Comparison of ENCODE assay signal across 8 cellular contexts in genomic region chr4:82360298-82361177, GRCh38. TPM values are rescaled to one million over a fixed set of nuclear protein-coding genes. Genes with fewer than 3 reads are reported as not detected.
DNase-seq lines count a peak whose midpoint lies in the region; ATAC-seq, FAIRE-seq and TF ChIP-seq lines count a peak whose summit lies in the region.

No MANE protein-coding gene starts in this region.

- ATAC-seq in HG02798 (IDR thresholded peaks at IDR 0.05; ENCODE audit: poor library complexity, unreplicated experiment) = peak; percentile 31
- peak; percentile 68 for ATAC-seq in foreskin keratinocyte
- no peak for ATAC-seq in GM19324 (IDR thresholded peaks at IDR 0.05; ENCODE audit: low FRiP score, unreplicated experiment)
- ATAC-seq in GM21447 (IDR thresholded peaks at IDR 0.05; ENCODE audit: unreplicated experiment) = no peak

- no peaks in the 10 kb centered on the region for H3K27me3 ChIP-seq in WERI-Rb-1 (ENCODE audit: insufficient read depth, low read depth, severe bottlenecking)
- H3K27me3 ChIP-seq in foreskin keratinocyte = no peaks in the 10 kb centered on the region

- peaks cover 84% of the 10 kb centered on the region for H3K36me3 ChIP-seq in WERI-Rb-1

- H3K27ac ChIP-seq in WERI-Rb-1 (no peak overlapping the region), foreskin keratinocyte (no peak overlapping the region)

- no peak overlapping the region for H3K4me3 ChIP-seq in WERI-Rb-1 (ENCODE audit: low read depth, low read length)

- peaks cover 27% of the 10 kb centered on the region for H3K4me1 Mint-ChIP-seq in progenitor cell of endocrine pancreas (ENCODE audit: low read depth)

- DNase-seq in D721Med (ENCODE audit: insufficient read length, low spot score) (no peak), WERI-Rb-1 (no peak), foreskin keratinocyte (no peak), progenitor cell of endocrine pancreas (ENCODE audit: low spot score, unreplicated experiment) (no peak), NCI-H187 (lab: John Stamatoyannopoulos, UW) (no peak)

- peaks cover 23% of the 10 kb centered on the region for H3K36me3 Mint-ChIP-seq in progenitor cell of endocrine pancreas (ENCODE audit: insufficient read depth)

- FAIRE-seq in D721Med (lab: Jason Lieb, UNC) = peak; percentile 87

- TF ChIP-seq CTCF in D721Med (IDR thresholded peaks at IDR 0.05; ENCODE audit: insufficient read depth, missing control alignments) (peak; percentile 59), WERI-Rb-1 (IDR thresholded peaks at IDR 0.05; ENCODE audit: low read depth, low read length) (peak; percentile 40), foreskin keratinocyte (conservative IDR thresholded peaks at IDR 0.05) (peak; percentile 67), progenitor cell of endocrine pancreas (IDR thresholded peaks at IDR 0.05; ENCODE audit: unreplicated experiment) (peak; percentile 69)

- H3K27me3 Mint-ChIP-seq in progenitor cell of endocrine pancreas = no peaks in the 10 kb centered on the region

- peak overlapping the region; percentile 29 for H3K27ac Mint-ChIP-seq in progenitor cell of endocrine pancreas

- no peak overlapping the region for H3K4me3 Mint-ChIP-seq in progenitor cell of endocrine pancreas (ENCODE audit: low read depth)

- no peaks in the 10 kb centered on the region for H3K9me3 ChIP-seq in WERI-Rb-1 (ENCODE audit: severe bottlenecking)

- no peaks in the 10 kb centered on the region for H3K9me3 Mint-ChIP-seq in progenitor cell of endocrine pancreas (ENCODE audit: low read depth)

- peaks cover 10% of the 10 kb centered on the region for H3K4me1 ChIP-seq in foreskin keratinocyte

RNA-seq across cellular contexts. Expression of gene HNRNPD, which starts 13.3 kb away (rescaled TPM):
- 181 and 221 TPM in 2 replicates for total RNA-seq in foreskin keratinocyte
- 289 and 377 TPM in 2 replicates for polyA plus RNA-seq in foreskin keratinocyte
- total RNA-seq in progenitor cell of endocrine pancreas = 400 and 416 TPM in 2 replicates

Comparison
In these comparisons a context has a peak if more than half of its experiments do, and no peak if none do; other contexts are left out.
1. ATAC-seq: peak in HG02798 (single experiment) and foreskin keratinocyte (single experiment); none in GM19324 (single experiment) and GM21447 (single experiment).
2. Peak in every context shown above with its lines, with median percentiles within 50 percentile points of each other: CTCF ChIP-seq.